8 cellular contexts compared by ENCODE assay signal in the genomic region with DNA sequence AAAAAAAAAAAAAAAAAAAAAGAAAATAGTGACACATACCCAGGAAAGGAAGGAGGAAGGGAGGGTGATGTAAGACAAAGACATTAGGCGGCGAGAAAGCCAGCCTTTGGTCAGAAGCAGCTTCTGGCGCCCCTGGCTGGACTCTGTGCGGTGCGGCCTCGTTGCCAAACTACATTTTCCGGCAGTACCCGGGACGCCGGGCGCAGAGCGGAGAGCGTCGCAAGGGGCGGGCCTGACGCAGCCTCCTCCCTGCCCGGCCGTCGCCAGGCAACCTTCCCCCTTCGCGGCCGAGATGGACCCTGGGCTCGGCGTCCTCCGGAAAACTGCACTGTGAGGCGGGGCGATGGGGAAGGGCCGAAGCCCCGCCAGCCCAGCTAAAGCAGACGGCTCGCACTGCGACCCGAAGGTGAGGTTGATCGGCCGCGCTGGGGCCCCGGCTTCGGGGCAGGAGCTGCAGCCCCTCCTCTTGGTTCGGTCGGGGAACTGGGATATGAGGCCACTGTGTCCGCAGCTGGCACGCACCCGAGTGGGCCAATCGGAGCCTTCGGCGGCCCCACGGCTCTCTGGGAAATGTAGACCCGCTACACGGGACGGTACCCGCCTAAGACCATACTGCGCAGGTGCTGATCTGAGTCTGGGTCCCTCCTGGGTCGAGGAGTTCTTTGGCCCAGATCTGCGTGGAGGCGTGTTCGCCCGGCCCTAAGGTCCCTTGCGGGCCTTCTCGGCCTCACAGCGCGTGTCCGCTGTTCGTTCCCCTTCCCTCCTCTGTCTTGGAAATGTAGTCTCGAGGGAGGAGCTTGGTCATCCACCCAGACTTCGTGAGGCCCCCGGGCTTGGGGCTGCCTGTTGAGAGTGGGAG. TPM values are rescaled to one million over a fixed set of nuclear protein-coding genes. Genes with fewer than 3 reads are reported as not detected.
DNase-seq lines count a peak whose midpoint lies in the region; ATAC-seq and TF ChIP-seq lines count a peak whose summit lies in the region.

No MANE protein-coding gene starts in this region.

- peaks cover 41% of the 10 kb centered on the region for H3K4me1 Mint-ChIP-seq in HFFc6 (ENCODE audit: low read depth)
- peaks cover 40% of the 10 kb centered on the region for H3K4me1 Mint-ChIP-seq in activated naive CD8-positive, alpha-beta T cell (ENCODE audit: low read depth)

- peak overlapping the region; percentile 97 for H3K9ac ChIP-seq in OCI-LY3 (ENCODE audit: low read length)

- intact Hi-C loops in heart left ventricle (cut with DNase I) = no loop called here

- 0 out of 2 replicates have a peak, but pooled peaks cover 6% of the 10 kb centered on the region for H3K36me3 Mint-ChIP-seq in HFFc6 (ENCODE audit: low read depth)
- H3K36me3 Mint-ChIP-seq in activated naive CD8-positive, alpha-beta T cell = peaks cover 3% of the 10 kb centered on the region

- peaks cover 27% of the 10 kb centered on the region for H3K79me2 ChIP-seq in OCI-LY3 (ENCODE audit: low read length)

- H3K9me3 ChIP-seq in OCI-LY3 (ENCODE audit: insufficient read depth, low read length) (no peaks in the 10 kb centered on the region), heart left ventricle (no peaks in the 10 kb centered on the region)

- peak overlapping the region; percentile 73 for H2AFZ ChIP-seq in OCI-LY3 (ENCODE audit: low read depth, low read length)

- H3K27me3 ChIP-seq in OCI-LY3 (ENCODE audit: low read depth, low read length) = no peaks in the 10 kb centered on the region
- H3K27me3 ChIP-seq in heart left ventricle = no peaks in the 10 kb centered on the region

- no peaks in the 10 kb centered on the region for H4K20me1 ChIP-seq in OCI-LY3 (ENCODE audit: insufficient read depth, low read length)

- DNase-seq in HFFc6 = peak; percentile 87
- DNase-seq in heart left ventricle = peak; percentile 91 to 96 (median 94)
- DNase-seq in putamen (ENCODE audit: low spot score) = peak; percentile 91
- no peak for DNase-seq in NCI-H345 (lab: John Stamatoyannopoulos, UW)
- no peak for DNase-seq in NCI-H2171 treated with DMSO at 0.1 percent for 48 hours (lab: John Stamatoyannopoulos, UW)

- peaks cover 3% of the 10 kb centered on the region for H3K27me3 Mint-ChIP-seq in HFFc6 (ENCODE audit: insufficient read depth)
- H3K27me3 Mint-ChIP-seq in activated naive CD8-positive, alpha-beta T cell = no peaks in the 10 kb centered on the region

- peak; percentile 42 to 75 (median 71) for ATAC-seq in heart left ventricle

- H3K4me3 ChIP-seq in OCI-LY3 (ENCODE audit: low read length) = peak overlapping the region; percentile 92
- H3K4me3 ChIP-seq in heart left ventricle = peak overlapping the region; percentile 63 to 95 (median 80)

- 0 to 1% (median 0%) methylated on average over 60 to 66 of the region's 66 CpGs for WGBS in heart left ventricle, 4 donors

- peak overlapping the region; percentile 92 for H3K4me3 Mint-ChIP-seq in HFFc6
- peak overlapping the region; percentile 100 for H3K4me3 Mint-ChIP-seq in activated naive CD8-positive, alpha-beta T cell

- H3K4me2 ChIP-seq in OCI-LY3 (ENCODE audit: low read length) = peak overlapping the region; percentile 83

- H3K36me3 ChIP-seq in OCI-LY3 (replicated peaks; ENCODE audit: low read depth, low read length) = peaks cover 13% of the 10 kb centered on the region
- H3K36me3 ChIP-seq in heart left ventricle = peaks cover 0 to 14% (median 2%) of the 10 kb centered on the region in 9 donors

- H3K4me1 ChIP-seq in OCI-LY3 (ENCODE audit: low read length) (peaks cover 17% of the 10 kb centered on the region), heart left ventricle (peaks cover 3 to 38% (median 17%) of the 10 kb centered on the region in 12 donors)

- peak overlapping the region; percentile 99 for H3K27ac Mint-ChIP-seq in HFFc6
- peak overlapping the region; percentile 80 for H3K27ac Mint-ChIP-seq in activated naive CD8-positive, alpha-beta T cell

- H3K27ac ChIP-seq in OCI-LY3 (ENCODE audit: low read length) (peak overlapping the region; percentile 90), heart left ventricle (peak overlapping the region; percentile 68 to 99 (median 96))

- peak; percentile 14; the same call in 1 of the 2 replicates for TF ChIP-seq CTCF in HFFc6 (IDR thresholded peaks at IDR 0.05)
- peak; percentile 14; the same call in 1 of the 2 replicates for TF ChIP-seq CTCF in OCI-LY3 (IDR thresholded peaks at IDR 0.05; ENCODE audit: low read depth, low read length)
- TF ChIP-seq CTCF in heart left ventricle (IDR thresholded peaks at IDR 0.05) = peak in 1 of 12 donors; percentile 25

- no peaks in the 10 kb centered on the region for H3K9me3 Mint-ChIP-seq in HFFc6
- H3K9me3 Mint-ChIP-seq in activated naive CD8-positive, alpha-beta T cell (ENCODE audit: low read depth) = no peaks in the 10 kb centered on the region

- TF ChIP-seq POLR2A in GM10847 (IDR thresholded peaks at IDR 0.05; ENCODE audit: extremely low read depth, insufficient read length) = peak; percentile 66
- peak in 1 of 2 donors; percentile 66 for TF ChIP-seq POLR2A in heart left ventricle (IDR thresholded peaks at IDR 0.05)

RNA-seq across cellular contexts. Expression of a gene that starts 2.3 kb away (rescaled TPM):
- 10 to 100 TPM in 3 of 6 experiments, 1 to 10 TPM in 3; 8.3 to 12.4 (median 9.3) TPM for total RNA-seq in HFFc6 (2021; fragmentation: NEBNext Ultra II Directional; extraction: Animal tissue kit (Norgen Biotek cat#: 25700))
- 10 to 100 TPM in 2 of 9 donors, 1 to 10 TPM in 7; 7.5 to 12.0 (median 9.1) TPM for total RNA-seq in heart left ventricle
- polyA plus RNA-seq in heart left ventricle = 10 to 100 TPM in 1 of 2 donors, 1 to 10 TPM in 1; 6.2 to 12.5 TPM

RNA-seq across cellular contexts. Expression of a gene that starts 17.0 kb away (rescaled TPM):
- total RNA-seq in HFFc6 (2021; fragmentation: NEBNext Ultra II Directional; extraction: Animal tissue kit (Norgen Biotek cat#: 25700)) = 100 to 1,000 TPM in 5 of 6 experiments, 10 to 100 TPM in 1; 91.5 to 114 (median 106) TPM
- 100 to 1,000 TPM in 6 of 9 donors, 10 to 100 TPM in 3; 35.3 to 139 (median 115) TPM for total RNA-seq in heart left ventricle
- 100 to 1,000 TPM in 1 of 2 donors, 10 to 100 TPM in 1; 64.7 to 114 TPM for polyA plus RNA-seq in heart left ventricle

RNA-seq across cellular contexts. Expression of a gene that starts 20.5 kb away (rescaled TPM):
- total RNA-seq in HFFc6 (2021; fragmentation: NEBNext Ultra II Directional; extraction: Animal tissue kit (Norgen Biotek cat#: 25700)) = 100 to 1,000 TPM; 100 to 126 (median 120) TPM
- total RNA-seq in heart left ventricle = 100 to 1,000 TPM; 113 to 155 (median 129) TPM
- polyA plus RNA-seq in heart left ventricle = 100 to 1,000 TPM; 192 to 266 TPM

RNA-seq across cellular contexts. Expression of a gene that starts 31.5 kb away (rescaled TPM):
- 100 to 1,000 TPM; 376 to 529 (median 445) TPM for total RNA-seq in HFFc6 (2021; fragmentation: NEBNext Ultra II Directional; extraction: Animal tissue kit (Norgen Biotek cat#: 25700))
- 100 to 1,000 TPM; 122 to 265 (median 163) TPM for total RNA-seq in heart left ventricle
- polyA plus RNA-seq in heart left ventricle = 100 to 1,000 TPM in 1 of 2 donors, 10 to 100 TPM in 1; 88.0 to 160 TPM

RNA-seq across cellular contexts. Expression of a gene that starts 55.8 kb away (rescaled TPM):
- 10 to 100 TPM; 15.0 to 17.4 (median 16.7) TPM for total RNA-seq in HFFc6 (2021; fragmentation: NEBNext Ultra II Directional; extraction: Animal tissue kit (Norgen Biotek cat#: 25700))
- total RNA-seq in heart left ventricle = 10 to 100 TPM in 8 of 9 donors, 1 to 10 TPM in 1; 9.0 to 13.4 (median 10.5) TPM
- 1 to 10 TPM; 6.9 to 9.2 TPM for polyA plus RNA-seq in heart left ventricle

Comparison
In these comparisons a context has a peak if more than half of its experiments do, and no peak if none do; other contexts are left out.
1. DNase-seq: peak in HFFc6 (single experiment), heart left ventricle (5 of 5) and putamen (single experiment); none in NCI-H345 (single experiment) and NCI-H2171 treated with DMSO at 0.1 percent for 48 hours (single experiment).